1 cellular context compared by ENCODE assay signal in genomic region chr22:45577746-45578523, GRCh38.
A peak's percentile ranks its signal among the peaks of the same experiment; 100 is the strongest.
TF ChIP-seq lines count a peak whose summit lies in the region.

No MANE protein-coding gene starts in this region.

TF ChIP-seq in K562, 482 proteins besides CTCF, POLR2A, EP300 and RAD21 (continued from another document):
- TF ChIP-seq, protein P1, sequence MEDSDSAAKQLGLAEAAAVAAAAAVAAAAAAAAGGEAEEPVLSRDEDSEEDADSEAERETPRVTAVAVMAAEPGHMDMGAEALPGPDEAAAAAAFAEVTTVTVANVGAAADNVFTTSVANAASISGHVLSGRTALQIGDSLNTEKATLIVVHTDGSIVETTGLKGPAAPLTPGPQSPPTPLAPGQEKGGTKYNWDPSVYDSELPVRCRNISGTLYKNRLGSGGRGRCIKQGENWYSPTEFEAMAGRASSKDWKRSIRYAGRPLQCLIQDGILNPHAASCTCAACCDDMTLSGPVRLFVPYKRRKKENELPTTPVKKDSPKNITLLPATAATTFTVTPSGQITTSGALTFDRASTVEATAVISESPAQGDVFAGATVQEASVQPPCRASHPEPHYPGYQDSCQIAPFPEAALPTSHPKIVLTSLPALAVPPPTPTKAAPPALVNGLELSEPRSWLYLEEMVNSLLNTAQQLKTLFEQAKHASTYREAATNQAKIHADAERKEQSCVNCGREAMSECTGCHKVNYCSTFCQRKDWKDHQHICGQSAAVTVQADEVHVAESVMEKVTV (CRISPR knock-in tag; IDR thresholded peaks at IDR 0.05): peak; percentile 54; the same call in 1 of the 2 replicates
